21 cellular contexts compared by ENCODE assay signal in the genomic region with DNA sequence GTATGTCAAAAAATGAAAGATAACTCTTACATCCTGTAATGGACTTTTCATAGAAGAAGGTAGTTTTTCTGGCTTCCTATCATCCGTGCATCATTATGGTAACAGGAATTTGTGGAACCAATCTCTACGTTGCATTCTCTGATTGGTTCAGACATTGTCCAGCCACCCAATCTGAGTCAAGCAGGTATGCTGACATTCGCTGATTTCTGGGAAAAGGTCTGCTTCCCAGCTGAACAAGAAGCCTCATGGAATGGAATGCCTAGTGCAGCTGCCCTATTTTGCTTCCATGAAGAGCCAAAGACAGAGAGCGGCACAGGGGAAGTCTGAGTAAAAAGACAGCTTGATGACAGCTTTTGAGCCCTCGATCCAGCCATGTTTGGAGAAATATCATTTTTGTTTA. TPM values are rescaled to one million over a fixed set of nuclear protein-coding genes. Genes with fewer than 3 reads are reported as not detected.
"Had no signal": no experiment of that assay in that cellular context is flagged by ENCODE, and none has a peak within 500 bp of the region (broad histone marks: within the 10 kb centered on the region; RNA-seq: fewer than 3 reads in every experiment).

No MANE protein-coding gene starts in this region.

- H3K36me3 ChIP-seq: ascending aorta, breast epithelium, gastrocnemius medialis, heart left ventricle, thoracic aorta had no signal

- H3K27ac ChIP-seq: ascending aorta, breast epithelium, gastrocnemius medialis, thoracic aorta had no signal

- H3K4me3 ChIP-seq: ascending aorta, breast epithelium, gastrocnemius medialis, heart left ventricle, lung, thoracic aorta had no signal

- DNase-seq: activated CD8-positive, alpha-beta memory T cell treated with anti-CD3 and anti-CD28 coated beads for 24 hours; activated CD8-positive, alpha-beta memory T cell treated with anti-CD3 and anti-CD28 coated beads, Interleukin-2, amount 50 U/mL, for 48 hours; activated gamma-delta T cell; activated T-cell treated with anti-CD3 and anti-CD28 coated beads, Interleukin-2, amount 50 U/mL, for 48 hours; cerebellar nuclear complex; cortex of kidney; erythroblast; gastrocnemius medialis; heart left ventricle; kidney; nephron progenitor cell; nucleus accumbens; posterior cingulate gyrus; stimulated activated naive B cell treated with anti-CD40 and anti-IgM and Interleukin-4, amounts not matched to agents 10 μg/mL and 1 μg/mL and 100 μg/mL, for 72 hours; T1000 had no signal

- H3K27me3 Mint-ChIP-seq: activated naive CD4-positive, alpha-beta T cell treated with anti-CD3 and anti-CD28 coated beads, Interleukin-2, amount 50 U/mL, for 24 hours; stimulated activated naive B cell treated with anti-CD40 and anti-IgM and Interleukin-4, amounts not matched to agents 10 μg/mL and 1 μg/mL and 100 μg/mL, for 72 hours had no signal

- ATAC-seq: gastrocnemius medialis, heart left ventricle, left lobe of liver had no signal

- H3K27me3 ChIP-seq: ascending aorta, breast epithelium, gastrocnemius medialis, heart left ventricle had no signal

- H3K4me1 ChIP-seq: breast epithelium had no signal

- H3K9me3 ChIP-seq: ascending aorta, breast epithelium, gastrocnemius medialis, thoracic aorta had no signal

- H3K36me3 Mint-ChIP-seq: activated naive CD4-positive, alpha-beta T cell treated with anti-CD3 and anti-CD28 coated beads, Interleukin-2, amount 50 U/mL, for 24 hours had no signal

- H3K4me3 Mint-ChIP-seq: activated naive CD4-positive, alpha-beta T cell treated with anti-CD3 and anti-CD28 coated beads, Interleukin-2, amount 50 U/mL, for 24 hours; nephron progenitor cell; stimulated activated naive B cell treated with anti-CD40 and anti-IgM and Interleukin-4, amounts not matched to agents 10 μg/mL and 1 μg/mL and 100 μg/mL, for 72 hours had no signal

- H3K27ac Mint-ChIP-seq: nephron progenitor cell; stimulated activated naive B cell treated with anti-CD40 and anti-IgM and Interleukin-4, amounts not matched to agents 10 μg/mL and 1 μg/mL and 100 μg/mL, for 72 hours had no signal

RNA-seq across cellular contexts. Expression of a gene that starts 38.5 kb away (rescaled TPM):
- total RNA-seq: ascending aorta had no signal
